20 cellular contexts compared by ENCODE assay signal in genomic region chrX:120290107-120290506, GRCh38. TPM values are rescaled to one million over a fixed set of nuclear protein-coding genes. Genes with fewer than 3 reads are reported as not detected.
DNase-seq lines count a peak whose midpoint lies in the region; FAIRE-seq and TF ChIP-seq lines count a peak whose summit lies in the region.
"Had no signal": no experiment of that assay in that cellular context is flagged by ENCODE, and none has a peak within 500 bp of the region (broad histone marks: within the 10 kb centered on the region; RNA-seq: fewer than 3 reads in every experiment).

No MANE protein-coding gene starts in this region.

- no peaks in the 10 kb centered on the region for H3K9me2 ChIP-seq in neural cell (ENCODE audit: insufficient read depth, low read length)

- H3K4me1 ChIP-seq in astrocyte (ENCODE audit: insufficient read depth, low read length): no peaks in the 10 kb centered on the region

- FAIRE-seq in astrocyte (lab: Jason Lieb, UNC): peak; percentile 43
- FAIRE-seq: H1 had no signal

- H3K4me1 Mint-ChIP-seq in astrocyte (ENCODE audit: low read depth, unreplicated experiment): no peaks in the 10 kb centered on the region

- TF ChIP-seq RAD21 in neural cell (conservative IDR thresholded peaks at IDR 0.05): no peak

- TF ChIP-seq CTCF in astrocyte (IDR thresholded peaks at IDR 0.05; ENCODE audit: insufficient read depth, low read depth, low read length): no peak
- no peak for TF ChIP-seq CTCF in neural cell (IDR thresholded peaks at IDR 0.05; ENCODE audit: poor library complexity, severe bottlenecking)

- H3K9me3 ChIP-seq in astrocyte (ENCODE audit: insufficient read depth, low read depth, low read length) (no peaks in the 10 kb centered on the region), neural cell (ENCODE audit: low read length) (no peaks in the 10 kb centered on the region)
- H3K9me3 ChIP-seq: BLaER1 treated with 17β-estradiol and CSF1 and Interleukin-3, amounts not matched to agents 10 nM and 100 nM had no signal

- no peak overlapping the region for H3K9ac ChIP-seq in astrocyte (ENCODE audit: low read length)
- H3K9ac ChIP-seq in neural cell (ENCODE audit: low read length): peak overlapping the region; percentile 34

- DNase-seq in DMS53 (lab: John Stamatoyannopoulos, UW) (peak; percentile 14), DMS53 treated with DMSO at 0.1 percent for 48 hours (lab: John Stamatoyannopoulos, UW; ENCODE audit: unreplicated experiment) (no peak), NCI-H748 (lab: John Stamatoyannopoulos, UW; ENCODE audit: unreplicated experiment) (peak; percentile 55), NCI-H748 treated with DMSO at 0.1 percent for 48 hours (lab: John Stamatoyannopoulos, UW) (no peak), astrocyte (ENCODE audit: low read depth) (no peak), AG20443 (ENCODE audit: low spot score) (no peak), COR-L47 (lab: John Stamatoyannopoulos, UW) (no peak)
- DNase-seq: 8988T; CD8-positive, alpha-beta T cell; DMS153; DND-41; EL; H9 had no signal

- H3K79me2 ChIP-seq in astrocyte (ENCODE audit: insufficient read depth, low read length) (no peaks in the 10 kb centered on the region), neural cell (replicated peaks; ENCODE audit: insufficient read depth, low read length) (no peaks in the 10 kb centered on the region)

- H3K27me3 ChIP-seq in astrocyte (ENCODE audit: insufficient read depth, low read length) (no peaks in the 10 kb centered on the region), neural cell (ENCODE audit: insufficient read depth, low read depth, low read length) (no peaks in the 10 kb centered on the region)
- H3K27me3 ChIP-seq: BLaER1 treated with 17β-estradiol and CSF1 and Interleukin-3, amounts not matched to agents 10 nM and 100 nM had no signal

- no peaks in the 10 kb centered on the region for H3K36me3 ChIP-seq in astrocyte (ENCODE audit: insufficient read depth, low read length)
- H3K36me3 ChIP-seq in neural cell (ENCODE audit: insufficient read depth, low read length): no peaks in the 10 kb centered on the region
- H3K36me3 ChIP-seq: BLaER1 treated with 17β-estradiol and CSF1 and Interleukin-3, amounts not matched to agents 10 nM and 100 nM had no signal

- H2AFZ ChIP-seq in astrocyte (ENCODE audit: low read depth, low read length): no peak overlapping the region
- H2AFZ ChIP-seq in neural cell (ENCODE audit: low read depth, low read length): peak overlapping the region; percentile 27

- H3F3A ChIP-seq in neural cell (ENCODE audit: insufficient read depth, low read length, poor library complexity, severe bottlenecking): no peaks in the 10 kb centered on the region

- H3K4me3 Mint-ChIP-seq in astrocyte (ENCODE audit: unreplicated experiment): no peak overlapping the region
- H3K4me3 Mint-ChIP-seq: B cell; CD8-positive, alpha-beta T cell; H9 had no signal

- H3K9me3 Mint-ChIP-seq in astrocyte (ENCODE audit: unreplicated experiment): no peaks in the 10 kb centered on the region
- H3K9me3 Mint-ChIP-seq: CD8-positive, alpha-beta T cell had no signal

- H3K27ac ChIP-seq in astrocyte (ENCODE audit: low read depth, low read length) (no peak overlapping the region), neural cell (ENCODE audit: low read length) (peak overlapping the region; percentile 83)
- H3K27ac ChIP-seq: HL-60 had no signal

- H3K27ac Mint-ChIP-seq in astrocyte (ENCODE audit: unreplicated experiment): no peak overlapping the region
- H3K27ac Mint-ChIP-seq: B cell; CD8-positive, alpha-beta T cell; H9 had no signal

- TF ChIP-seq EP300 in neural cell (conservative IDR thresholded peaks at IDR 0.05; ENCODE audit: poor library complexity, severe bottlenecking): peak; percentile 32

- H3K4me3 ChIP-seq in astrocyte (ENCODE audit: insufficient read depth, low read depth, low read length) (no peak overlapping the region), neural cell (ENCODE audit: low read length) (no peak overlapping the region)
- H3K4me3 ChIP-seq: BLaER1 treated with 17β-estradiol and CSF1 and Interleukin-3, amounts not matched to agents 10 nM and 100 nM had no signal

- no peaks in the 10 kb centered on the region for H3K27me3 Mint-ChIP-seq in astrocyte (ENCODE audit: low read depth, unreplicated experiment)
- H3K27me3 Mint-ChIP-seq: B cell had no signal

- H4K20me1 ChIP-seq in astrocyte (ENCODE audit: insufficient read depth, low read length) (no peaks in the 10 kb centered on the region), neural cell (ENCODE audit: insufficient read depth) (no peaks in the 10 kb centered on the region)
- H4K20me1 ChIP-seq: BLaER1 treated with 17β-estradiol and CSF1 and Interleukin-3, amounts not matched to agents 10 nM and 100 nM had no signal

- H3K4me2 ChIP-seq in astrocyte (ENCODE audit: low read length): no peak overlapping the region
- no peak overlapping the region for H3K4me2 ChIP-seq in neural cell (ENCODE audit: low read length)

- no peaks in the 10 kb centered on the region for H3K36me3 Mint-ChIP-seq in astrocyte (ENCODE audit: low read depth, unreplicated experiment)
- H3K36me3 Mint-ChIP-seq: CD8-positive, alpha-beta T cell had no signal

TF ChIP-seq in neural cell, 6 proteins besides CTCF, POLR2A, EP300 and RAD21:
- TF ChIP-seq MXI1 (conservative IDR thresholded peaks at IDR 0.05; ENCODE audit: poor library complexity, severe bottlenecking): no peak
- no peak for TF ChIP-seq EZH2 (IDR thresholded peaks at IDR 0.05; ENCODE audit: borderline replicate concordance, insufficient read depth, low read length, poor library complexity, severe bottlenecking)
- no peak for TF ChIP-seq POLR2AphosphoS5 (IDR thresholded peaks at IDR 0.05)
- no peak for TF ChIP-seq TAF1 (IDR thresholded peaks at IDR 0.05; ENCODE audit: low read depth)
- TF ChIP-seq SMC3 (conservative IDR thresholded peaks at IDR 0.05; ENCODE audit: poor library complexity): no peak
TF ChIP-seq in neural cell: peak in this region for 0.

RNA-seq across cellular contexts. Expression of gene TMEM255A, which starts 21.2 kb away (rescaled TPM):
- 1.7 and 4.6 TPM in 2 replicates for total RNA-seq in astrocyte
- 7.5 and 7.6 TPM in 2 replicates for polyA plus RNA-seq in neural cell
- polyA minus RNA-seq in neural cell: 7.1 and 10.7 TPM in 2 replicates
- total RNA-seq: CD8-positive, alpha-beta T cell; G401; HT1080 had no signal

RNA-seq across cellular contexts. Expression of gene ZBTB33, which starts 39.5 kb away (rescaled TPM):
- total RNA-seq in astrocyte: 17.4 and 19.9 TPM in 2 replicates
- polyA plus RNA-seq in neural cell: 20.2 and 21.4 TPM in 2 replicates
- 75.2 and 90.5 TPM in 2 replicates for polyA minus RNA-seq in neural cell

Comparison
In these comparisons a context has a peak if more than half of its experiments do, and no peak if none do; other contexts are left out.
1. DNase-seq: peak in DMS53 (single experiment) and NCI-H748 (single experiment); none in DMS53 treated with DMSO at 0.1 percent for 48 hours (single experiment), NCI-H748 treated with DMSO at 0.1 percent for 48 hours (single experiment), astrocyte (single experiment), AG20443 (single experiment) and COR-L47 (single experiment).